Comparison of ENCODE assay signal across 25 cellular contexts in the genomic region with DNA sequence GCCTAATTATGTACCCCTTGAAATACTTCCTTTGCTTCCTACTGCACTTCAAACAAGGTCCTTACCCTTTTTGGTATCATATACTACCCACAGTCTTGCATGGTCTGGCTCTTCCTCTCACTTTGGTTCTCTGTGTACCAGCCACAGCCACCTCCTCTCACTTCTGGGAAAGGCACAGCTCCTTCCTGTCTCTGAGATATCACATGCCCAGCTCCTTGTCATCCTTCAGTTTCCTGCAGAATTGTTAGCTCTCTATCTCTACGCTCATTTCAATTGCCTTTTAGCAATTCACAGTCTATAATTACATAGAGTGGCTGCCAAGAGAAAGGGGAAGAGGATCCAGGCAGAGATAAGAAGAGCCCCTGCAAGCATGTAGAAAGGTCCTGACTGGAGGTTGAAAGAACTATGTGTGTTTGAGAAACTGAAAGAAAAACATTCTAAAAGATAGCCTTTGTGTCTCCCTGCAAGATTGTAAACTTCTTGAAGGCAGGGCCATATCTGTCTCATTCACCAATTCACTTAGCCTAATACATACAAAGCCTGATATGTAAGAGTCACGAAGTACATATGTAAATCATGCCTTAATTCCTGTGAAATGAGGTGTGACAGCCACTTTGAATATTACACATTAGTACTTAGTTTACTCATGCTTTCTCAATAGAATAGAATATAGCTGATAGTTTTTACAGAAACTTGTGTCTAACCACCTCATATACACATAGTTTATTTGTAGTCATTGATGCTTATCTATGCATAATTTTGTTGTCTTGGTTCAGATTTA.
DNase-seq lines count a peak whose midpoint lies in the region; ATAC-seq and TF ChIP-seq lines count a peak whose summit lies in the region.
"Had no signal": no experiment of that assay in that cellular context is flagged by ENCODE, and none has a peak within 500 bp of the region (broad histone marks: within the 10 kb centered on the region; RNA-seq: fewer than 3 reads in every experiment).

No MANE protein-coding gene starts in this region.

- H3K27me3 ChIP-seq in left lung = no peaks in the 10 kb centered on the region
- H3K27me3 ChIP-seq: SJSA1, vagina had no signal

- H3K36me3 Mint-ChIP-seq in activated CD4-positive, alpha-beta T cell treated with anti-CD3 and anti-CD28 coated beads for 36 hours (ENCODE audit: low read depth) = no peaks in the 10 kb centered on the region
- no peaks in the 10 kb centered on the region for H3K36me3 Mint-ChIP-seq in activated T-helper 17 cell treated with anti-CD3 and anti-CD28 coated beads, Interleukin-2, amount 50 U/mL, for 72 hours (ENCODE audit: low read depth)
- H3K36me3 Mint-ChIP-seq in stimulated activated effector memory CD8-positive, alpha-beta T cell treated with anti-CD3 and anti-CD28 coated beads, Interleukin-12 subunit alpha, Interleukin-12 subunit beta, amount 100 ng/mL, for 72 hours = no peaks in the 10 kb centered on the region
- H3K36me3 Mint-ChIP-seq in type B pancreatic cell = no peaks in the 10 kb centered on the region
- no peaks in the 10 kb centered on the region for H3K36me3 Mint-ChIP-seq in T-helper 2 cell treated with Interferon-gamma antibody and Interleukin-4, amounts not matched to agents 5 μg/mL and 100 μg/mL, for 36 hours (ENCODE audit: low read depth)

- no peak overlapping the region for H3K4me3 Mint-ChIP-seq in activated CD4-positive, alpha-beta T cell treated with anti-CD3 and anti-CD28 coated beads for 36 hours
- no peak overlapping the region for H3K4me3 Mint-ChIP-seq in activated T-helper 17 cell treated with anti-CD3 and anti-CD28 coated beads, Interleukin-2, amount 50 U/mL, for 72 hours
- no peak overlapping the region for H3K4me3 Mint-ChIP-seq in stimulated activated effector memory CD8-positive, alpha-beta T cell treated with anti-CD3 and anti-CD28 coated beads, Interleukin-12 subunit alpha, Interleukin-12 subunit beta, amount 100 ng/mL, for 72 hours
- H3K4me3 Mint-ChIP-seq in type B pancreatic cell = no peak overlapping the region
- H3K4me3 Mint-ChIP-seq in T-helper 2 cell treated with Interferon-gamma antibody and Interleukin-4, amounts not matched to agents 5 μg/mL and 100 μg/mL, for 36 hours = no peak overlapping the region
- H3K4me3 Mint-ChIP-seq: activated CD4-positive, alpha-beta T cell treated with anti-CD3 and anti-CD28 coated beads, Interleukin-2, amount 10 ng/mL, durations not matched to agents 24 days and 14 days; neural crest cell had no signal

- TF ChIP-seq CTCF in type B pancreatic cell (conservative IDR thresholded peaks at IDR 0.05) = no peak
- TF ChIP-seq CTCF in left lung (IDR thresholded peaks at IDR 0.05) = no peak

- CTCF ChIA-PET in activated CD4-positive, alpha-beta T cell treated with anti-CD3 and anti-CD28 coated beads for 36 hours (lab: Charles Lee) = no interaction called here

- no peaks in the 10 kb centered on the region for H3K4me1 ChIP-seq in left lung
- H3K4me1 ChIP-seq: psoas muscle, SJSA1, vagina had no signal

- intact Hi-C loops in activated CD4-positive, alpha-beta T cell treated with anti-CD3 and anti-CD28 coated beads for 36 hours (cut with DNase I, micrococcal nuclease) = no loop called here
- intact Hi-C loops in left lung (cut with DNase I) = no loop called here

- POLR2A ChIA-PET in activated CD4-positive, alpha-beta T cell treated with anti-CD3 and anti-CD28 coated beads for 36 hours (lab: Charles Lee) = no interaction called here

- ATAC-seq in activated CD4-positive, alpha-beta T cell treated with anti-CD3 and anti-CD28 coated beads for 36 hours = peak; percentile 36
- ATAC-seq in activated T-helper 17 cell treated with anti-CD3 and anti-CD28 coated beads, Interleukin-2, amount 50 U/mL, for 72 hours (replicated peaks) = peak; percentile 44
- peak; percentile 62 for ATAC-seq in stimulated activated effector memory CD8-positive, alpha-beta T cell treated with anti-CD3 and anti-CD28 coated beads, Interleukin-12 subunit alpha, Interleukin-12 subunit beta, amount 100 ng/mL, for 72 hours
- ATAC-seq in left lung = no peak
- ATAC-seq: left colon, psoas muscle had no signal

- H3K9me3 Mint-ChIP-seq in activated CD4-positive, alpha-beta T cell treated with anti-CD3 and anti-CD28 coated beads for 36 hours (ENCODE audit: low read depth) = no peaks in the 10 kb centered on the region
- no peaks in the 10 kb centered on the region for H3K9me3 Mint-ChIP-seq in activated T-helper 17 cell treated with anti-CD3 and anti-CD28 coated beads, Interleukin-2, amount 50 U/mL, for 72 hours
- H3K9me3 Mint-ChIP-seq in stimulated activated effector memory CD8-positive, alpha-beta T cell treated with anti-CD3 and anti-CD28 coated beads, Interleukin-12 subunit alpha, Interleukin-12 subunit beta, amount 100 ng/mL, for 72 hours = peaks cover 12% of the 10 kb centered on the region
- peaks cover 9% of the 10 kb centered on the region for H3K9me3 Mint-ChIP-seq in type B pancreatic cell
- peaks cover 4% of the 10 kb centered on the region for H3K9me3 Mint-ChIP-seq in T-helper 2 cell treated with Interferon-gamma antibody and Interleukin-4, amounts not matched to agents 5 μg/mL and 100 μg/mL, for 36 hours
- H3K9me3 Mint-ChIP-seq: activated CD4-positive, alpha-beta T cell treated with anti-CD3 and anti-CD28 coated beads, Interleukin-2, amount 10 ng/mL, durations not matched to agents 24 days and 14 days had no signal

- no peaks in the 10 kb centered on the region for H3K36me3 ChIP-seq in left lung
- H3K36me3 ChIP-seq: SJSA1, vagina had no signal

- H3K4me3 ChIP-seq in left lung = no peak overlapping the region
- H3K4me3 ChIP-seq: psoas muscle, SJSA1, vagina had no signal

- no peak overlapping the region for H3K27ac ChIP-seq in left lung
- H3K27ac ChIP-seq: psoas muscle, SJSA1, vagina had no signal

- DNase-seq in activated CD4-positive, alpha-beta T cell treated with anti-CD3 and anti-CD28 coated beads for 36 hours = no peak
- no peak for DNase-seq in activated CD4-positive, alpha-beta T cell treated with anti-CD3 and anti-CD28 coated beads for 4 hours
- DNase-seq in NCI-H69 (lab: John Stamatoyannopoulos, UW) (peak; percentile 70), type B pancreatic cell (ENCODE audit: extremely low spot score, unreplicated experiment) (no peak), left lung (no peak)
- DNase-seq in stimulated activated effector memory CD8-positive, alpha-beta T cell treated with anti-CD3 and anti-CD28 coated beads, Interleukin-12 subunit alpha, Interleukin-12 subunit beta, amount 100 ng/mL, for 72 hours (ENCODE audit: low spot score in 2 of 2) = no peak
- DNase-seq in T-helper 2 cell treated with Interferon-gamma antibody and Interleukin-4, amounts not matched to agents 5 μg/mL and 100 μg/mL, for 36 hours (ENCODE audit: low spot score) = no peak
- DNase-seq: ACHN; activated CD4-positive, alpha-beta T cell treated with anti-CD3 and anti-CD28 coated beads, Interleukin-2, amount 10 ng/mL, durations not matched to agents 24 days and 14 days; activated CD8-positive, alpha-beta memory T cell treated with anti-CD3 and anti-CD28 coated beads, Interleukin-2, amount 50 U/mL, for 48 hours; activated naive CD4-positive, alpha-beta T cell; aorta; cerebellar nuclear complex; effector CD8-positive, alpha-beta T cell; left colon; NCI-H1694; NCI-H510A; psoas muscle; small intestine; stimulated activated CD4-positive, alpha-beta T cell treated with anti-CD3 and anti-CD28 coated beads, Interleukin-2, amount 100 ng/mL, for 48 hours; T-helper 9 cell had no signal

- peaks cover 2% of the 10 kb centered on the region for H3K27me3 Mint-ChIP-seq in activated CD4-positive, alpha-beta T cell treated with anti-CD3 and anti-CD28 coated beads for 36 hours
- peaks cover 14% of the 10 kb centered on the region for H3K27me3 Mint-ChIP-seq in activated T-helper 17 cell treated with anti-CD3 and anti-CD28 coated beads, Interleukin-2, amount 50 U/mL, for 72 hours
- peaks cover 3% of the 10 kb centered on the region for H3K27me3 Mint-ChIP-seq in type B pancreatic cell
- no peaks in the 10 kb centered on the region for H3K27me3 Mint-ChIP-seq in T-helper 2 cell treated with Interferon-gamma antibody and Interleukin-4, amounts not matched to agents 5 μg/mL and 100 μg/mL, for 36 hours (ENCODE audit: low read depth)
- H3K27me3 Mint-ChIP-seq: activated CD4-positive, alpha-beta T cell treated with anti-CD3 and anti-CD28 coated beads, Interleukin-2, amount 10 ng/mL, durations not matched to agents 24 days and 14 days had no signal

- H3K27ac Mint-ChIP-seq in activated CD4-positive, alpha-beta T cell treated with anti-CD3 and anti-CD28 coated beads for 36 hours = no peak overlapping the region
- H3K27ac Mint-ChIP-seq in activated T-helper 17 cell treated with anti-CD3 and anti-CD28 coated beads, Interleukin-2, amount 50 U/mL, for 72 hours = no peak overlapping the region
- no peak overlapping the region for H3K27ac Mint-ChIP-seq in stimulated activated effector memory CD8-positive, alpha-beta T cell treated with anti-CD3 and anti-CD28 coated beads, Interleukin-12 subunit alpha, Interleukin-12 subunit beta, amount 100 ng/mL, for 72 hours
- no peak overlapping the region for H3K27ac Mint-ChIP-seq in type B pancreatic cell
- H3K27ac Mint-ChIP-seq in T-helper 2 cell treated with Interferon-gamma antibody and Interleukin-4, amounts not matched to agents 5 μg/mL and 100 μg/mL, for 36 hours = no peak overlapping the region
- H3K27ac Mint-ChIP-seq: activated CD4-positive, alpha-beta T cell treated with anti-CD3 and anti-CD28 coated beads, Interleukin-2, amount 10 ng/mL, durations not matched to agents 24 days and 14 days had no signal

- no peaks in the 10 kb centered on the region for H3K4me1 Mint-ChIP-seq in activated CD4-positive, alpha-beta T cell treated with anti-CD3 and anti-CD28 coated beads for 36 hours
- no peaks in the 10 kb centered on the region for H3K4me1 Mint-ChIP-seq in activated T-helper 17 cell treated with anti-CD3 and anti-CD28 coated beads, Interleukin-2, amount 50 U/mL, for 72 hours
- no peaks in the 10 kb centered on the region for H3K4me1 Mint-ChIP-seq in stimulated activated effector memory CD8-positive, alpha-beta T cell treated with anti-CD3 and anti-CD28 coated beads, Interleukin-12 subunit alpha, Interleukin-12 subunit beta, amount 100 ng/mL, for 72 hours
- H3K4me1 Mint-ChIP-seq in type B pancreatic cell (ENCODE audit: unreplicated experiment) = peaks cover 14% of the 10 kb centered on the region
- no peaks in the 10 kb centered on the region for H3K4me1 Mint-ChIP-seq in T-helper 2 cell treated with Interferon-gamma antibody and Interleukin-4, amounts not matched to agents 5 μg/mL and 100 μg/mL, for 36 hours (ENCODE audit: low read depth)
- H3K4me1 Mint-ChIP-seq: neural crest cell had no signal

- no peaks in the 10 kb centered on the region for H3K9me3 ChIP-seq in left lung
- H3K9me3 ChIP-seq: psoas muscle, SJSA1, vagina had no signal
